18 cellular contexts compared by ENCODE assay signal in the genomic region with DNA sequence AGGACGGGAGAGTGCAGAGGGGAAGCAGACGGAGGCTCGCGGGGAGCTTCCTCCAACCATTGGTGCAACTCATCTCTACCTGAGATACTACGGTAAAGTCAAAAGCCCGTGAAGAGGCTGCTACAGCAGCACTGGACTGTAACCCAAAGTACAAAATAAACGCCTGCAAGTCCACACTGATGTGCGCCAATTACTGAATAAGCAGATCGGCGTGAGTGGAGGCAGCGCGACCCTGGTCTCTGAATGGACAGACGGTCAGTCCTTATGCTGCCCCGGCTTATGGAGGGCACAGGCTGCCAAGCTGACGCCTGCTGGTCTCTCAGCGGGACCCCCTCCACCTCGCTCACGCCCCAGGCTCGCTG.
"Had no signal": no experiment of that assay in that cellular context is flagged by ENCODE, and none has a peak within 500 bp of the region (broad histone marks: within the 10 kb centered on the region; RNA-seq: fewer than 3 reads in every experiment).

No MANE protein-coding gene starts in this region.

- H3K36me3 Mint-ChIP-seq: activated naive CD4-positive, alpha-beta T cell treated with anti-CD3 and anti-CD28 coated beads, Interleukin-2, amount 50 U/mL, for 72 hours; natural killer cell treated with Interleukin-12 subunit alpha and Interleukin-12 subunit beta and Interleukin-15 and Interleukin-18, amount 100 ng/mL, for 72 hours had no signal

- ATAC-seq: activated naive CD4-positive, alpha-beta T cell treated with anti-CD3 and anti-CD28 coated beads, Interleukin-2, amount 50 U/mL, for 72 hours; foreskin keratinocyte; natural killer cell treated with Interleukin-12 subunit alpha and Interleukin-12 subunit beta and Interleukin-15 and Interleukin-18, amount 100 ng/mL, for 72 hours; T-cell had no signal

- H3K36me3 ChIP-seq: adrenal gland had no signal

- H3K27ac Mint-ChIP-seq: activated B cell treated with CpG ODN at 0.5 μM for 24 hours; activated CD4-positive, alpha-beta memory T cell treated with anti-CD3 and anti-CD28 coated beads for 36 hours; activated naive CD4-positive, alpha-beta T cell treated with anti-CD3 and anti-CD28 coated beads, Interleukin-2, amount 50 U/mL, for 72 hours; activated T-helper 1 cell treated with anti-CD3 and anti-CD28 coated beads, Interleukin-12 subunit alpha, Interleukin-12 subunit beta, Interleukin-2, Interleukin-4 antibody, amounts not matched to agents 30 ng/mL and 10 ng/mL and 1 ng/mL, durations not matched to agents 14 hours and 24 hours and 36 hours; mesothelial cell of epicardium; natural killer cell treated with Interleukin-12 subunit alpha and Interleukin-12 subunit beta and Interleukin-15 and Interleukin-18, amount 100 ng/mL, for 72 hours; stimulated activated naive CD8-positive, alpha-beta T cell treated with anti-CD3 and anti-CD28 coated beads, Interleukin-15, Interleukin-2, amounts not matched to agents 100 ng/mL and 50 ng/mL, for 24 hours; T-cell had no signal

- DNase-seq: activated B cell treated with CpG ODN at 0.5 μM for 24 hours; activated CD4-positive, alpha-beta memory T cell treated with anti-CD3 and anti-CD28 coated beads for 36 hours; activated CD4-positive, alpha-beta T cell treated with anti-CD3 and anti-CD28 coated beads for 4 hours; activated gamma-delta T cell treated with Interleukin-2 at 50 U/mL for 16 hours; activated T-cell treated with anti-CD3 and anti-CD28 coated beads for 4 hours; adrenal gland; foreskin keratinocyte; right cardiac atrium; T-cell had no signal

- H3K4me3 ChIP-seq: adrenal gland, hepatocyte, lung, skin epidermis, thoracic aorta had no signal

- H3K9me3 ChIP-seq: adrenal gland, thoracic aorta had no signal

- H3K9me3 Mint-ChIP-seq: activated B cell treated with CpG ODN at 0.5 μM for 24 hours; activated CD4-positive, alpha-beta memory T cell treated with anti-CD3 and anti-CD28 coated beads for 36 hours; activated naive CD4-positive, alpha-beta T cell treated with anti-CD3 and anti-CD28 coated beads, Interleukin-2, amount 50 U/mL, for 72 hours; activated T-helper 1 cell treated with anti-CD3 and anti-CD28 coated beads, Interleukin-12 subunit alpha, Interleukin-12 subunit beta, Interleukin-2, Interleukin-4 antibody, amounts not matched to agents 30 ng/mL and 10 ng/mL and 1 ng/mL, durations not matched to agents 14 hours and 24 hours and 36 hours; mesothelial cell of epicardium; natural killer cell treated with Interleukin-12 subunit alpha and Interleukin-12 subunit beta and Interleukin-15 and Interleukin-18, amount 100 ng/mL, for 72 hours; stimulated activated naive CD8-positive, alpha-beta T cell treated with anti-CD3 and anti-CD28 coated beads, Interleukin-15, Interleukin-2, amounts not matched to agents 100 ng/mL and 50 ng/mL, for 24 hours; T-cell had no signal

- H3K27ac ChIP-seq: adrenal gland, foreskin keratinocyte, hepatocyte, skin epidermis, thoracic aorta had no signal

- H3K4me1 ChIP-seq: adrenal gland, foreskin keratinocyte had no signal

- H3K4me1 Mint-ChIP-seq: activated B cell treated with CpG ODN at 0.5 μM for 24 hours, mesothelial cell of epicardium, T-cell had no signal

- H3K4me3 Mint-ChIP-seq: activated B cell treated with CpG ODN at 0.5 μM for 24 hours; activated CD4-positive, alpha-beta memory T cell treated with anti-CD3 and anti-CD28 coated beads for 36 hours; activated T-helper 1 cell treated with anti-CD3 and anti-CD28 coated beads, Interleukin-12 subunit alpha, Interleukin-12 subunit beta, Interleukin-2, Interleukin-4 antibody, amounts not matched to agents 30 ng/mL and 10 ng/mL and 1 ng/mL, durations not matched to agents 14 hours and 24 hours and 36 hours; mesothelial cell of epicardium; natural killer cell treated with Interleukin-12 subunit alpha and Interleukin-12 subunit beta and Interleukin-15 and Interleukin-18, amount 100 ng/mL, for 72 hours; stimulated activated naive CD8-positive, alpha-beta T cell treated with anti-CD3 and anti-CD28 coated beads, Interleukin-15, Interleukin-2, amounts not matched to agents 100 ng/mL and 50 ng/mL, for 24 hours; T-cell had no signal

- H3K27me3 ChIP-seq: adrenal gland, foreskin keratinocyte, hepatocyte had no signal
